Comparison of ENCODE assay signal across 1 cellular context in genomic region chr5:4804619-4805211, GRCh38.
TF ChIP-seq lines count a peak whose summit lies in the region.

No MANE protein-coding gene starts in this region.

TF ChIP-seq in SK-N-SH treated with all-trans-retinoic acid at 6 μM for 48 hours, 23 proteins besides CTCF, POLR2A, EP300 and RAD21 (continued from another document):
- TF ChIP-seq PPARA (CRISPR knock-in tag; IDR thresholded peaks at IDR 0.05; ENCODE audit: borderline replicate concordance) (no peak), ZNF565 (CRISPR knock-in tag; conservative IDR thresholded peaks at IDR 0.05; ENCODE audit: low read depth) (no peak), PATZ1 (CRISPR knock-in tag; IDR thresholded peaks at IDR 0.05; ENCODE audit: borderline replicate concordance) (peak; percentile 37; the same call in 1 of the 2 replicates), ZNF8 (CRISPR knock-in tag; IDR thresholded peaks at IDR 0.05) (no peak), CSDC2 (CRISPR knock-in tag; IDR thresholded peaks at IDR 0.05) (no peak), ZC3H10 (CRISPR knock-in tag; IDR thresholded peaks at IDR 0.05) (no peak), ISL1 (CRISPR knock-in tag; IDR thresholded peaks at IDR 0.05) (peak; percentile 68), ZFP3 (CRISPR knock-in tag; IDR thresholded peaks at IDR 0.05) (peak; percentile 34; the same call in 1 of the 2 replicates), TOX (CRISPR knock-in tag; IDR thresholded peaks at IDR 0.05; ENCODE audit: borderline replicate concordance) (no peak), CSRNP3 (CRISPR knock-in tag; IDR thresholded peaks at IDR 0.05) (no peak), GLIS3 (CRISPR knock-in tag; IDR thresholded peaks at IDR 0.05) (0 out of 2 replicates have a peak, but pooled peaks have one; percentile 23), TCF4 (CRISPR knock-in tag; IDR thresholded peaks at IDR 0.05; ENCODE audit: borderline replicate concordance) (peak; percentile 58), POU6F1 (CRISPR knock-in tag; IDR thresholded peaks at IDR 0.05; ENCODE audit: borderline replicate concordance, low read depth) (no peak), ARNTL (CRISPR knock-in tag; IDR thresholded peaks at IDR 0.05; ENCODE audit: borderline replicate concordance, low read depth) (no peak)
